Comparison of ENCODE assay signal across 7 cellular contexts in the genomic region with DNA sequence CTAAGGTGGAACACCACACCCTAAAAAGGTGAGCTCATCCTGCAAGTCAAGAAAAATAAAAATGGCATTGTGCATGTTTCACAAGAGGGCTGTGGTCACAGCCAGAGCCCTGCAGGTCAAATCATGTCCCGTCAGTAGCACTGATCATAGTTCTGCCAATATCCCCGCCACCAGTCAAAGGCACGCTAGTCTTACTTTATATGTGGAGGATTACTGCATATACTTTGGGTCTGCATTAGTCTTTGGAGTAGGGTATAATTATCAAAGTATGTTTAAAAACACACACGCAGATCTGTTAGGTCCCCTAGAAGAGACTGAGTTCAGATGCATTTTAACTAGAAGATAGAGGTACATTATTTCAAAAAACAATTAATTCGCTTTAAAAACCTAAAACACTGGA. TPM values are rescaled to one million over a fixed set of nuclear protein-coding genes. Genes with fewer than 3 reads are reported as not detected.
DNase-seq lines count a peak whose midpoint lies in the region; ATAC-seq and TF ChIP-seq lines count a peak whose summit lies in the region.

No MANE protein-coding gene starts in this region.

- TF ChIP-seq EP300 in esophagus muscularis mucosa (IDR thresholded peaks at IDR 0.05) = no peak

- TF ChIP-seq CTCF in HEK293 (tag by site-specific recombination; IDR thresholded peaks at IDR 0.05) (no peak), esophagus muscularis mucosa (IDR thresholded peaks at IDR 0.05) (no peak), prostate gland (IDR thresholded peaks at IDR 0.05) (peak in 1 of 4 experiments; percentile 23)

- H3K4me1 ChIP-seq in HEK293 (ENCODE audit: control insufficient read depth, insufficient read depth, low read length) = peaks cover 13% of the 10 kb centered on the region
- H3K4me1 ChIP-seq in esophagus muscularis mucosa = peaks cover 10 to 65% (median 61%) of the 10 kb centered on the region in 4 donors
- no peaks in the 10 kb centered on the region for H3K4me1 ChIP-seq in prostate gland (replicated peaks)

- peaks cover 0 to 9% (median 0%) of the 10 kb centered on the region in 4 donors for H3K27me3 ChIP-seq in esophagus muscularis mucosa
- no peaks in the 10 kb centered on the region for H3K27me3 ChIP-seq in prostate gland (replicated peaks; ENCODE audit: insufficient read depth)

- H3K36me3 ChIP-seq in HEK293 (ENCODE audit: control insufficient read depth in 2 of 2, insufficient read depth in 1 of 2, low read length in 2 of 2) = no peaks in the 10 kb centered on the region
- no peaks in the 10 kb centered on the region for H3K36me3 ChIP-seq in esophagus muscularis mucosa
- no peaks in the 10 kb centered on the region for H3K36me3 ChIP-seq in prostate gland

- POLR2A ChIA-PET in HEK293 (lab: Yijun Ruan, JAX) = interaction anchor here (0.6 to 5.0 kb wide), 7 partner anchors 10 to 1270 kb away, joined by 3 to 36 read pairs (median 4); partner anchors contain the start of gene HEBP2

- H3K27ac ChIP-seq in HEK293 (ENCODE audit: extremely low read depth, low read depth, low read length) = peak overlapping the region; percentile 63; the same call in 1 of the 2 replicates
- peak overlapping the region; percentile 88 to 97 (median 92) for H3K27ac ChIP-seq in esophagus muscularis mucosa (replicated peaks in 1 of 4)
- peak overlapping the region; percentile 95 to 99 for H3K27ac ChIP-seq in prostate gland
- H3K27ac ChIP-seq in caudate nucleus (ENCODE audit: low read depth, low read length) = no peak overlapping the region

- DNase-seq in NCI-H748 treated with DMSO at 0.1 percent for 48 hours (lab: John Stamatoyannopoulos, UW) = peak; percentile 55
- no peak for DNase-seq in esophagus muscularis mucosa (ENCODE audit: extremely low spot score)
- DNase-seq in prostate gland (ENCODE audit: low spot score) = peak; percentile 67
- DNase-seq in caudate nucleus (lab: John Stamatoyannopoulos, UW) = no peak

- TF ChIP-seq POLR2A in esophagus muscularis mucosa (IDR thresholded peaks at IDR 0.05; ENCODE audit: low read depth) = no peak
- peak; percentile 68 for TF ChIP-seq POLR2A in prostate gland (IDR thresholded peaks at IDR 0.05)

- no peak for ATAC-seq in HG03139 (IDR thresholded peaks at IDR 0.05; ENCODE audit: unreplicated experiment)
- ATAC-seq in GM21737 (IDR thresholded peaks at IDR 0.05; ENCODE audit: unreplicated experiment) = no peak

- H3K9me3 ChIP-seq in HEK293 (ENCODE audit: control insufficient read depth, insufficient read depth, low read depth, low read length) = no peaks in the 10 kb centered on the region
- H3K9me3 ChIP-seq in esophagus muscularis mucosa = no peaks in the 10 kb centered on the region
- H3K9me3 ChIP-seq in prostate gland = no peaks in the 10 kb centered on the region

- H3K4me3 ChIP-seq in HEK293 (ENCODE audit: low read depth, low read length) = peak overlapping the region; percentile 91
- H3K4me3 ChIP-seq in esophagus muscularis mucosa = peak overlapping the region; percentile 73 to 95 (median 80)
- peak overlapping the region; percentile 77 to 93 for H3K4me3 ChIP-seq in prostate gland

- WGBS in esophagus muscularis mucosa = 64% methylated on average over 5 of the region's 5 CpGs
- WGBS in prostate gland = 49% methylated on average over 5 of the region's 5 CpGs

- intact Hi-C loops in esophagus muscularis mucosa (cut with DNase I) = loop anchor here (10.0 kb wide), 2 partner anchors 241 to 401 kb away; partner anchors contain the start of gene TNFAIP3
- intact Hi-C loops in prostate gland (cut with DNase I) = loop anchor here (5.0 to 10.0 kb wide), 2 partner anchors 241 to 398 kb away; partner anchors contain the start of gene TNFAIP3

- CTCF ChIA-PET in HEK293 (lab: Yijun Ruan, JAX) = interaction anchor here (0.6 to 3.8 kb wide), 12 partner anchors 10 to 663 kb away, joined by 3 to 99 read pairs (median 5); no protein-coding TSS in a partner anchor

TF ChIP-seq in HEK293, 187 proteins besides CTCF, POLR2A, EP300 and RAD21:
- TF ChIP-seq SP7 (tag by site-specific recombination; IDR thresholded peaks at IDR 0.05) (peak; percentile 83), KLF7 (tag by site-specific recombination; IDR thresholded peaks at IDR 0.05; ENCODE audit: borderline replicate concordance) (0 out of 2 replicates have a peak, but pooled peaks have one; percentile 29), ZNF510 (tag by site-specific recombination; IDR thresholded peaks at IDR 0.05; ENCODE audit: insufficient replicate concordance) (no peak)
- TF ChIP-seq, protein P1, sequence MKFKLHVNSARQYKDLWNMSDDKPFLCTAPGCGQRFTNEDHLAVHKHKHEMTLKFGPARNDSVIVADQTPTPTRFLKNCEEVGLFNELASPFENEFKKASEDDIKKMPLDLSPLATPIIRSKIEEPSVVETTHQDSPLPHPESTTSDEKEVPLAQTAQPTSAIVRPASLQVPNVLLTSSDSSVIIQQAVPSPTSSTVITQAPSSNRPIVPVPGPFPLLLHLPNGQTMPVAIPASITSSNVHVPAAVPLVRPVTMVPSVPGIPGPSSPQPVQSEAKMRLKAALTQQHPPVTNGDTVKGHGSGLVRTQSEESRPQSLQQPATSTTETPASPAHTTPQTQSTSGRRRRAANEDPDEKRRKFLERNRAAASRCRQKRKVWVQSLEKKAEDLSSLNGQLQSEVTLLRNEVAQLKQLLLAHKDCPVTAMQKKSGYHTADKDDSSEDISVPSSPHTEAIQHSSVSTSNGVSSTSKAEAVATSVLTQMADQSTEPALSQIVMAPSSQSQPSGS (tag by site-specific recombination; IDR thresholded peaks at IDR 0.05; ENCODE audit: low read depth) = 0 out of 2 replicates have a peak, but pooled peaks have one; percentile 4

RNA-seq across cellular contexts. Expression of gene PERP, which starts 1.8 kb away (rescaled TPM):
- total RNA-seq in esophagus muscularis mucosa = 100 to 1,000 TPM in 1 of 4 donors, 10 to 100 TPM in 3; 81.0 to 123 (median 83.9) TPM
- 100 to 1,000 TPM in 1 of 2 donors, 10 to 100 TPM in 1; 64.4 to 149 TPM for total RNA-seq in prostate gland

RNA-seq across cellular contexts. Expression of gene ARFGEF3, which starts 56.3 kb away (rescaled TPM):
- total RNA-seq in esophagus muscularis mucosa = 1 to 10 TPM; 1.2 to 3.3 (median 2.2) TPM
- total RNA-seq in prostate gland = 10 to 100 TPM; 41.0 to 80.1 TPM

Comparison
In these comparisons a context has a peak if more than half of its experiments do, and no peak if none do; other contexts are left out.
1. DNase-seq: peak in NCI-H748 treated with DMSO at 0.1 percent for 48 hours (single experiment) and prostate gland (single experiment); none in esophagus muscularis mucosa (single experiment) and caudate nucleus (0 of 61).
2. RNA of gene ARFGEF3, which starts 56.3 kb away (total RNA-seq): 41.0 to 80.1 TPM in prostate gland; 1.2 to 3.3 TPM in esophagus muscularis mucosa; every median in the first group is over 4 times any median in the second.
3. Peak in every context shown above with its lines, with median percentiles within 50 percentile points of each other: H3K4me3 ChIP-seq.